ENCODE assay signal across 21 cellular contexts in genomic region chr1:225874431-225874830, GRCh38. TPM values are rescaled to one million over a fixed set of nuclear protein-coding genes. Genes with fewer than 3 reads are reported as not detected.
DNase-seq lines count a peak whose midpoint lies in the region; ATAC-seq and TF ChIP-seq lines count a peak whose summit lies in the region.
"Had no signal": no experiment of that assay in that cellular context is flagged by ENCODE, and none has a peak within 500 bp of the region (broad histone marks: within the 10 kb centered on the region; RNA-seq: fewer than 3 reads in every experiment).

No MANE protein-coding gene starts in this region.

- H3K9me3 Mint-ChIP-seq in stimulated activated naive CD8-positive, alpha-beta T cell treated with anti-CD3 and anti-CD28 coated beads, Interleukin-15, Interleukin-2, amounts not matched to agents 100 ng/mL and 50 ng/mL, for 24 hours, result no peaks in the 10 kb centered on the region
- H3K9me3 Mint-ChIP-seq in stimulated activated naive CD8-positive, alpha-beta T cell treated with anti-CD3 and anti-CD28 coated beads, Interleukin-15, amount 100 ng/mL, for 72 hours, result no peaks in the 10 kb centered on the region
- H3K9me3 Mint-ChIP-seq: dendritic cell treated with granulocyte-macrophage colony-stimulating factor and Interleukin-4, amounts not matched to agents 40 ng/mL and 50 ng/mL, for 4 days had no signal

- H3K4me1 ChIP-seq in colonic mucosa, result peaks cover 17% of the 10 kb centered on the region
- H3K4me1 ChIP-seq in neutrophil (ENCODE audit: control insufficient read depth in 1 of 2, insufficient read depth in 1 of 2, low read depth in 1 of 2, low read length in 1 of 2), result peaks cover 39 to 50% of the 10 kb centered on the region in 2 experiments
- H3K4me1 ChIP-seq: HAP-1 had no signal

- H3K27me3 Mint-ChIP-seq in stimulated activated naive CD8-positive, alpha-beta T cell treated with anti-CD3 and anti-CD28 coated beads, Interleukin-15, Interleukin-2, amounts not matched to agents 100 ng/mL and 50 ng/mL, for 24 hours, result no peaks in the 10 kb centered on the region
- no peaks in the 10 kb centered on the region for H3K27me3 Mint-ChIP-seq in stimulated activated naive CD8-positive, alpha-beta T cell treated with anti-CD3 and anti-CD28 coated beads, Interleukin-15, amount 100 ng/mL, for 72 hours
- H3K27me3 Mint-ChIP-seq: dendritic cell treated with granulocyte-macrophage colony-stimulating factor and Interleukin-4, amounts not matched to agents 40 ng/mL and 50 ng/mL, for 4 days; progenitor cell of endocrine pancreas had no signal

- peak overlapping the region; percentile 19 for H3K27ac Mint-ChIP-seq in stimulated activated naive CD8-positive, alpha-beta T cell treated with anti-CD3 and anti-CD28 coated beads, Interleukin-15, Interleukin-2, amounts not matched to agents 100 ng/mL and 50 ng/mL, for 24 hours
- H3K27ac Mint-ChIP-seq in stimulated activated naive CD8-positive, alpha-beta T cell treated with anti-CD3 and anti-CD28 coated beads, Interleukin-15, amount 100 ng/mL, for 72 hours, result peak overlapping the region in 1 of 2 donors; percentile 23
- H3K27ac Mint-ChIP-seq: dendritic cell treated with granulocyte-macrophage colony-stimulating factor and Interleukin-4, amounts not matched to agents 40 ng/mL and 50 ng/mL, for 4 days had no signal

- no peak overlapping the region for H3K4me3 ChIP-seq in colonic mucosa
- H3K4me3 ChIP-seq in neutrophil (ENCODE audit: low read depth in 1 of 2, low read length in 1 of 2), result no peak overlapping the region
- H3K4me3 ChIP-seq: A549, HAP-1 had no signal

- peak overlapping the region; percentile 85 for H3K27ac ChIP-seq in colonic mucosa
- peak overlapping the region; percentile 56 for H3K27ac ChIP-seq in neutrophil
- H3K27ac ChIP-seq: A549 had no signal

- peaks cover 55% of the 10 kb centered on the region for H3K4me1 Mint-ChIP-seq in stimulated activated naive CD8-positive, alpha-beta T cell treated with anti-CD3 and anti-CD28 coated beads, Interleukin-15, Interleukin-2, amounts not matched to agents 100 ng/mL and 50 ng/mL, for 24 hours (ENCODE audit: low read depth)
- H3K4me1 Mint-ChIP-seq in stimulated activated naive CD8-positive, alpha-beta T cell treated with anti-CD3 and anti-CD28 coated beads, Interleukin-15, amount 100 ng/mL, for 72 hours, result peaks cover 79% of the 10 kb centered on the region

- no peaks in the 10 kb centered on the region for H3K36me3 ChIP-seq in colonic mucosa
- peaks cover 87% of the 10 kb centered on the region for H3K36me3 ChIP-seq in neutrophil

- TF ChIP-seq CTCF in colonic mucosa (IDR thresholded peaks at IDR 0.05) (no peak), neutrophil (IDR thresholded peaks at IDR 0.05) (no peak)

- peaks cover 22% of the 10 kb centered on the region for H3K36me3 Mint-ChIP-seq in stimulated activated naive CD8-positive, alpha-beta T cell treated with anti-CD3 and anti-CD28 coated beads, Interleukin-15, Interleukin-2, amounts not matched to agents 100 ng/mL and 50 ng/mL, for 24 hours (ENCODE audit: low read depth)

- no peak for DNase-seq in stimulated activated naive CD8-positive, alpha-beta T cell treated with anti-CD3 and anti-CD28 coated beads, Interleukin-15, amount 100 ng/mL, for 72 hours
- no peak for DNase-seq in colonic mucosa
- no peak for DNase-seq in Kasumi-1 (lab: John Stamatoyannopoulos, UW)
- no peak for DNase-seq in GDM1 (lab: John Stamatoyannopoulos, UW)
- no peak for DNase-seq in HuH-7.5 (ENCODE audit: low spot score)
- DNase-seq: activated CD4-positive, alpha-beta T cell treated with anti-CD3 and anti-CD28 coated beads, Interleukin-2, amount 50 U/mL, for 48 hours; activated CD4-positive, CD25-positive, alpha-beta regulatory T cell; activated gamma-delta T cell; left colon; midbrain; NCI-H187; stimulated activated naive CD4-positive, alpha-beta T cell; T1000 had no signal

- intact Hi-C loops in colonic mucosa (cut with DNase I), result no loop called here

- H3K9me3 ChIP-seq in colonic mucosa (no peaks in the 10 kb centered on the region), neutrophil (no peaks in the 10 kb centered on the region)
- H3K9me3 ChIP-seq: A549, HAP-1 had no signal

- H3K9ac ChIP-seq in colonic mucosa (ENCODE audit: low read depth in 2 of 2, low read length in 2 of 2), result no peak overlapping the region

- H3K4me3 Mint-ChIP-seq in stimulated activated naive CD8-positive, alpha-beta T cell treated with anti-CD3 and anti-CD28 coated beads, Interleukin-15, Interleukin-2, amounts not matched to agents 100 ng/mL and 50 ng/mL, for 24 hours, result no peak overlapping the region
- H3K4me3 Mint-ChIP-seq in stimulated activated naive CD8-positive, alpha-beta T cell treated with anti-CD3 and anti-CD28 coated beads, Interleukin-15, amount 100 ng/mL, for 72 hours, result no peak overlapping the region
- H3K4me3 Mint-ChIP-seq: dendritic cell treated with granulocyte-macrophage colony-stimulating factor and Interleukin-4, amounts not matched to agents 40 ng/mL and 50 ng/mL, for 4 days had no signal

- no peaks in the 10 kb centered on the region for H3K27me3 ChIP-seq in colonic mucosa
- no peaks in the 10 kb centered on the region for H3K27me3 ChIP-seq in neutrophil

- no peak for ATAC-seq in stimulated activated naive CD8-positive, alpha-beta T cell treated with anti-CD3 and anti-CD28 coated beads, Interleukin-15, amount 100 ng/mL, for 72 hours
- no peak for ATAC-seq in HG03469 (IDR thresholded peaks at IDR 0.05; ENCODE audit: unreplicated experiment)
- ATAC-seq: A549 had no signal

RNA-seq across cellular contexts. Expression of gene TMEM63A, which starts 7.7 kb away (rescaled TPM):
- total RNA-seq in colonic mucosa, result 100 to 1,000 TPM; 124 to 165 TPM

RNA-seq across cellular contexts. Expression of gene LEFTY1, which starts 14.5 kb away (rescaled TPM):
- total RNA-seq in colonic mucosa, result 100 to 1,000 TPM; 201 to 211 TPM
- total RNA-seq: endothelial cell of umbilical vein had no signal

RNA-seq across cellular contexts. Expression of gene PYCR2, which starts 49.6 kb away (rescaled TPM):
- 10 to 100 TPM; 34.0 to 61.6 TPM for total RNA-seq in colonic mucosa
